8 cellular contexts compared by ENCODE assay signal in genomic region chr12:101570022-101570421, GRCh38. TPM values are rescaled to one million over a fixed set of nuclear protein-coding genes. Genes with fewer than 3 reads are reported as not detected.
DNase-seq lines count a peak whose midpoint lies in the region; ATAC-seq and TF ChIP-seq lines count a peak whose summit lies in the region.

No MANE protein-coding gene starts in this region.

- TF ChIP-seq CTCF in esophagus squamous epithelium (IDR thresholded peaks at IDR 0.05) (peak in 4 of 6 experiments; percentile 5 to 48 (median 28)), progenitor cell of endocrine pancreas (IDR thresholded peaks at IDR 0.05; ENCODE audit: unreplicated experiment) (peak; percentile 48)

- peaks cover 0 to 4% (median 0%) of the 10 kb centered on the region in 3 donors for H3K4me1 ChIP-seq in esophagus squamous epithelium

- no peak overlapping the region for H3K4me3 ChIP-seq in esophagus squamous epithelium

- H3K36me3 Mint-ChIP-seq in progenitor cell of endocrine pancreas (ENCODE audit: insufficient read depth) = no peaks in the 10 kb centered on the region

- H3K27ac Mint-ChIP-seq in progenitor cell of endocrine pancreas = no peak overlapping the region

- no peaks in the 10 kb centered on the region for H3K36me3 ChIP-seq in esophagus squamous epithelium

- WGBS in esophagus squamous epithelium, 2 donors = 13 to 29% methylated on average over 3 of the region's 3 CpGs

- ATAC-seq in HG03571 (IDR thresholded peaks at IDR 0.05; ENCODE audit: unreplicated experiment) = no peak

- intact Hi-C loops in esophagus squamous epithelium (cut with DNase I) = loop anchor here (5.0 kb wide), 1 partner anchor 187 kb away; no protein-coding TSS in a partner anchor

- TF ChIP-seq POLR2A in esophagus squamous epithelium (IDR thresholded peaks at IDR 0.05) = no peak

- no peaks in the 10 kb centered on the region for H3K4me1 Mint-ChIP-seq in progenitor cell of endocrine pancreas (ENCODE audit: low read depth)

- H3K27me3 ChIP-seq in esophagus squamous epithelium = no peaks in the 10 kb centered on the region

- no peaks in the 10 kb centered on the region for H3K9me3 ChIP-seq in esophagus squamous epithelium

- H3K27me3 Mint-ChIP-seq in progenitor cell of endocrine pancreas = peaks cover 13% of the 10 kb centered on the region

- H3K27ac ChIP-seq in esophagus squamous epithelium = no peak overlapping the region

- no peak overlapping the region for H3K4me3 Mint-ChIP-seq in progenitor cell of endocrine pancreas (ENCODE audit: low read depth)

- H3K9me3 Mint-ChIP-seq in progenitor cell of endocrine pancreas (ENCODE audit: low read depth) = no peaks in the 10 kb centered on the region

- DNase-seq in NCI-H1092 treated with DMSO at 0.1 percent for 48 hours (lab: John Stamatoyannopoulos, UW) (peak; percentile 3), NCI-H1092 (lab: John Stamatoyannopoulos, UW) (no peak), NOMO-1 treated with DMSO at 0.1 percent for 48 hours (lab: John Stamatoyannopoulos, UW; ENCODE audit: unreplicated experiment) (peak; percentile 39), esophagus squamous epithelium (lab: John Stamatoyannopoulos, UW) (no peak), progenitor cell of endocrine pancreas (ENCODE audit: low spot score, unreplicated experiment) (no peak), GM19238 (ENCODE audit: insufficient read length, low spot score) (no peak)
- no peak for DNase-seq in activated CD8-positive, alpha-beta memory T cell treated with anti-CD3 and anti-CD28 coated beads for 24 hours

RNA-seq across cellular contexts. Expression of gene MYBPC1, which starts 24.7 kb away (rescaled TPM):
- total RNA-seq in esophagus squamous epithelium (not detected), progenitor cell of endocrine pancreas (0.16 TPM in 1 of 2 replicates, not detected in the other)

Comparison
In these comparisons a context has a peak if more than half of its experiments do, and no peak if none do; other contexts are left out.
1. DNase-seq: peak in NCI-H1092 treated with DMSO at 0.1 percent for 48 hours (single experiment) and NOMO-1 treated with DMSO at 0.1 percent for 48 hours (single experiment); none in NCI-H1092 (single experiment), esophagus squamous epithelium (single experiment), progenitor cell of endocrine pancreas (single experiment), activated CD8-positive, alpha-beta memory T cell treated with anti-CD3 and anti-CD28 coated beads for 24 hours (single experiment) and GM19238 (single experiment).